ENCODE assay signal across 8 cellular contexts in the genomic region with DNA sequence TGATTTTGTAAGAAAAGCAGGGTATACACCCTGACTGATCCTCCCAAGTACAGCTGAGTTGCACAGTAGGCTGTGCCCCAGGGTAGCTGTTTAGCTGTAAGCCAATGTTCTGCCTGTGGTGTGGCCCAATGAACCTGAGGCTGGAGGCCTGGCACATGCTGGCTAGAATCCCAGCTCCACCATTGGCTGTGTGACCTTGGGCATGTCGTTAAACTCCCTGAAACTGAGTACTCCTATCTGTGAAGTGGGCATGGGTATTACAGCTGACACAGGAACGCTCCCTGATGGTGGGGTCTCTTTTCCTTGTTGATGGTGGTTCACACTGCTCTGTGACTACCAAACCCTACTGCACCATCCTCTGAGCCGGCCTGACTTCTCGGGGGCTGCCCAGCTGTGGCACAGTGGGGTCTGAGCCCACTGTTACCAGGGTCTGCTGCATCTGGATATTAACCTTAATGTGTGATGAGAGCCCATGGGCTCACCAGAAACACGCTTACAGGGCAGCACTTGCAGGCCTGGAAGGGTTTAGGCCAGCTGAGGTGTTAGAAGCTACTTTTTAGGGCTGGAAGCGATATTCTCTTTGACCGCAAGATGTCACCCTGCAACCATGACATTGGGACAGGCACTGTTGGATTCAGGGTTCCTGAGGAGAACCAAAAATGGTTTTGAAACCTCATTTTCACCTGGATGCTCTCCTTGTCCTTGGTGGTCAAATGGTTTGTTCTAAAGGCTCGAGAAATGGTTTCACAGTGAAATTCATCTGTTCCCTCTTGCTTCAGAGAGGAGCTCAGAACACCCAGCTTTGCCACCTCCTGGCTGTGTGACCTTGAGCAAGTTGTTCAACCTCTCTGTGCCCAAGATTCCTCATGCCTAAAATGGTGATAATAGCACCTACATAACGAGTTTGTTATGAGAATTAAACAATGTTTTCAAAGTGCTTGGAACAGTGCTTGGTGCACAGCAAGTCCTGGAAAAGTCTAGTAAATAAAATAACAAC. TPM values are rescaled to one million over a fixed set of nuclear protein-coding genes. Genes with fewer than 3 reads are reported as not detected.
A peak's percentile ranks its signal among the peaks of the same experiment; 100 is the strongest.
DNase-seq lines count a peak whose midpoint lies in the region; ATAC-seq, FAIRE-seq and TF ChIP-seq lines count a peak whose summit lies in the region.

No MANE protein-coding gene starts in this region.

- H3K27me3 Mint-ChIP-seq in CD8-positive, alpha-beta T cell (ENCODE audit: low read depth), result peaks cover 8% of the 10 kb centered on the region
- H3K27me3 Mint-ChIP-seq in activated naive CD4-positive, alpha-beta T cell treated with anti-CD3 and anti-CD28 coated beads for 36 hours (ENCODE audit: low read depth), result no peaks in the 10 kb centered on the region
- peaks cover 12% of the 10 kb centered on the region for H3K27me3 Mint-ChIP-seq in glutamatergic neuron (ENCODE audit: unreplicated experiment)

- peak; percentile 54 for ATAC-seq in CD8-positive, alpha-beta T cell
- ATAC-seq in GM21390 (IDR thresholded peaks at IDR 0.05; ENCODE audit: unreplicated experiment), result no peak
- ATAC-seq in HG03521 (IDR thresholded peaks at IDR 0.05; ENCODE audit: unreplicated experiment), result no peak

- H3K27ac ChIP-seq in CD8-positive, alpha-beta T cell (ENCODE audit: low read depth, low read length), result no peak overlapping the region
- H3K27ac ChIP-seq in trophoblast cell (ENCODE audit: low read depth, low read length), result no peak overlapping the region

- no peak overlapping the region for H3K4ac ChIP-seq in trophoblast cell (ENCODE audit: low read depth, low read length)

- CTCF ChIA-PET in CD8-positive, alpha-beta T cell (lab: Charles Lee), result interaction anchor here (0.6 to 2.5 kb wide), 37 partner anchors 8 to 1275 kb away, joined by 3 to 19 read pairs (median 4); no protein-coding TSS in a partner anchor
- CTCF ChIA-PET in activated naive CD4-positive, alpha-beta T cell treated with anti-CD3 and anti-CD28 coated beads for 36 hours (lab: Charles Lee), result interaction anchor here (0.6 to 3.0 kb wide), 48 partner anchors 9 to 1189 kb away, joined by 3 to 52 read pairs (median 4); no protein-coding TSS in a partner anchor

- peaks cover 6% of the 10 kb centered on the region for H3K4me1 Mint-ChIP-seq in CD8-positive, alpha-beta T cell (ENCODE audit: low read depth)
- peaks cover under 1% of the 10 kb centered on the region for H3K4me1 Mint-ChIP-seq in activated naive CD4-positive, alpha-beta T cell treated with anti-CD3 and anti-CD28 coated beads for 36 hours (ENCODE audit: low read depth)
- H3K4me1 Mint-ChIP-seq in glutamatergic neuron (ENCODE audit: low read depth, unreplicated experiment), result peaks cover 37% of the 10 kb centered on the region

- H3K36me3 ChIP-seq in CD8-positive, alpha-beta T cell (ENCODE audit: insufficient read depth, low read length), result no peaks in the 10 kb centered on the region
- H3K36me3 ChIP-seq in H7 (replicated peaks; ENCODE audit: control insufficient read depth, insufficient read depth, low read length) (no peaks in the 10 kb centered on the region), trophoblast cell (ENCODE audit: control insufficient read depth in 1 of 2, insufficient read depth in 2 of 2, low read length in 2 of 2) (peaks cover 0 to 2% of the 10 kb centered on the region in 2 experiments)

- no peak overlapping the region for H3K18ac ChIP-seq in trophoblast cell (ENCODE audit: low read length)

- no peak overlapping the region for H3K27ac Mint-ChIP-seq in CD8-positive, alpha-beta T cell
- H3K27ac Mint-ChIP-seq in activated naive CD4-positive, alpha-beta T cell treated with anti-CD3 and anti-CD28 coated beads for 36 hours, result no peak overlapping the region
- no peak overlapping the region for H3K27ac Mint-ChIP-seq in glutamatergic neuron (ENCODE audit: unreplicated experiment)

- H4K91ac ChIP-seq in trophoblast cell (ENCODE audit: low read depth, low read length), result no peak overlapping the region

- no peak for FAIRE-seq in RCC 7860 (lab: Jason Lieb, UNC)

- no peaks in the 10 kb centered on the region for H3K9me3 ChIP-seq in CD8-positive, alpha-beta T cell (ENCODE audit: low read length)
- H3K9me3 ChIP-seq in trophoblast cell (ENCODE audit: insufficient read depth, low read depth, low read length), result no peaks in the 10 kb centered on the region

- H3K4me2 ChIP-seq in trophoblast cell (ENCODE audit: low read length), result no peak overlapping the region

- TF ChIP-seq CTCF in CD8-positive, alpha-beta T cell (IDR thresholded peaks at IDR 0.05), result peak; percentile 61
- TF ChIP-seq CTCF in glutamatergic neuron (IDR thresholded peaks at IDR 0.05; ENCODE audit: partially characterized antibody, unreplicated experiment), result peak; percentile 76

- peaks cover 2% of the 10 kb centered on the region for H3K79me2 ChIP-seq in trophoblast cell (ENCODE audit: control insufficient read depth, insufficient read depth, low read length, poor library complexity)

- H3K27me3 ChIP-seq in CD8-positive, alpha-beta T cell (ENCODE audit: insufficient read depth, low read length), result no peaks in the 10 kb centered on the region
- H3K27me3 ChIP-seq in H7 (ENCODE audit: control insufficient read depth, insufficient read depth, low read length) (no peaks in the 10 kb centered on the region), trophoblast cell (ENCODE audit: insufficient read depth, low read length) (no peaks in the 10 kb centered on the region)

- no peak overlapping the region for H2AFZ ChIP-seq in trophoblast cell (ENCODE audit: insufficient read depth, low read length, poor library complexity)

- no peaks in the 10 kb centered on the region for H3K9me3 Mint-ChIP-seq in CD8-positive, alpha-beta T cell
- H3K9me3 Mint-ChIP-seq in activated naive CD4-positive, alpha-beta T cell treated with anti-CD3 and anti-CD28 coated beads for 36 hours, result no peaks in the 10 kb centered on the region
- peaks cover 16% of the 10 kb centered on the region for H3K9me3 Mint-ChIP-seq in glutamatergic neuron (ENCODE audit: unreplicated experiment)

- WGBS in trophoblast cell (ENCODE audit: extremely low coverage, insufficient coverage, insufficient read length), result no CpG with 5 or more reads among the region's 9 CpGs

- H2BK120ac ChIP-seq in trophoblast cell (ENCODE audit: insufficient read depth, low read length, poor library complexity), result no peak overlapping the region

- intact Hi-C loops in CD8-positive, alpha-beta T cell (cut with DNase I, micrococcal nuclease), result loop anchor here (1.0 to 5.0 kb wide), 5 partner anchors 321 to 1273 kb away; no protein-coding TSS in a partner anchor
- intact Hi-C loops in activated naive CD4-positive, alpha-beta T cell treated with anti-CD3 and anti-CD28 coated beads for 36 hours (cut with micrococcal nuclease), result loop anchor here (1.0 kb wide), 1 partner anchor 504 kb away; no protein-coding TSS in a partner anchor

- H2BK5ac ChIP-seq in trophoblast cell (ENCODE audit: low read depth, low read length, poor library complexity), result no peak overlapping the region

- H3K4me3 Mint-ChIP-seq in CD8-positive, alpha-beta T cell, result no peak overlapping the region
- H3K4me3 Mint-ChIP-seq in activated naive CD4-positive, alpha-beta T cell treated with anti-CD3 and anti-CD28 coated beads for 36 hours, result no peak overlapping the region
- no peak overlapping the region for H3K4me3 Mint-ChIP-seq in glutamatergic neuron (ENCODE audit: unreplicated experiment)

- DNase-seq in CD8-positive, alpha-beta T cell, result peak in 4 of 7 experiments; percentile 26 to 59 (median 50)
- peak; percentile 70 for DNase-seq in H7
- DNase-seq in RCC 7860 (ENCODE audit: low spot score), result peak; percentile 25
- peak; percentile 74 for DNase-seq in activated naive CD4-positive, alpha-beta T cell treated with anti-CD3 and anti-CD28 coated beads for 36 hours
- DNase-seq in glutamatergic neuron, result peak; percentile 64
- DNase-seq in trophoblast cell, result peak; percentile 51 to 86

- H2AK5ac ChIP-seq in trophoblast cell (ENCODE audit: low read length), result no peak overlapping the region

- peaks cover 6% of the 10 kb centered on the region for H3K79me1 ChIP-seq in trophoblast cell (ENCODE audit: low read length)

- no peak overlapping the region for H3K4me3 ChIP-seq in CD8-positive, alpha-beta T cell (ENCODE audit: low read depth, low read length)
- no peak overlapping the region for H3K4me3 ChIP-seq in H7 (ENCODE audit: insufficient read depth, low read depth, low read length)
- H3K4me3 ChIP-seq in trophoblast cell (ENCODE audit: low read depth, low read length), result no peak overlapping the region

- POLR2A ChIA-PET in CD8-positive, alpha-beta T cell (lab: Charles Lee), result no interaction called here

- H3K4me1 ChIP-seq in CD8-positive, alpha-beta T cell (ENCODE audit: insufficient read depth, low read length), result no peaks in the 10 kb centered on the region
- peaks cover 6 to 15% of the 10 kb centered on the region in 2 experiments for H3K4me1 ChIP-seq in trophoblast cell (ENCODE audit: control insufficient read depth in 1 of 2, insufficient read depth in 2 of 2, low read length in 2 of 2)

- H4K12ac ChIP-seq in trophoblast cell (ENCODE audit: low read depth, low read length), result no peak overlapping the region

- H3K9ac ChIP-seq in trophoblast cell (ENCODE audit: low read length), result no peak overlapping the region

- no peak overlapping the region for H3K14ac ChIP-seq in trophoblast cell (ENCODE audit: low read length)

- no peak overlapping the region for H3K23ac ChIP-seq in trophoblast cell (ENCODE audit: low read length)

- no peak overlapping the region for H4K8ac ChIP-seq in trophoblast cell (ENCODE audit: low read depth, low read length)

- no peaks in the 10 kb centered on the region for H3K36me3 Mint-ChIP-seq in CD8-positive, alpha-beta T cell
- no peaks in the 10 kb centered on the region for H3K36me3 Mint-ChIP-seq in activated naive CD4-positive, alpha-beta T cell treated with anti-CD3 and anti-CD28 coated beads for 36 hours (ENCODE audit: low read depth)
- H3K36me3 Mint-ChIP-seq in glutamatergic neuron (ENCODE audit: unreplicated experiment), result no peaks in the 10 kb centered on the region

- no peak overlapping the region for H2BK12ac ChIP-seq in trophoblast cell (ENCODE audit: low read length)

RNA-seq across cellular contexts. Expression of gene GADD45G, which starts 6.8 kb away (rescaled TPM):
- 10 to 100 TPM in 1 of 2 experiments, 1 to 10 TPM in 1; 9.5 to 11.2 TPM for total RNA-seq in CD8-positive, alpha-beta T cell
- total RNA-seq in H7 (2014; rRNA removed; shearing (Covaris generic)), result 3.7 and 7.5 TPM in 2 replicates
- total RNA-seq in activated naive CD4-positive, alpha-beta T cell treated with anti-CD3 and anti-CD28 coated beads for 36 hours, result 1 to 10 TPM in 1 of 2 experiments, under 1 TPM in 1; 0.72 to 1.2 TPM
- 124 TPM for total RNA-seq in glutamatergic neuron (ENCODE audit: unreplicated experiment)
- polyA plus RNA-seq in trophoblast cell (2013), result 140 and 155 TPM in 2 replicates

Comparison
In these comparisons a context has a peak if more than half of its experiments do, and no peak if none do; other contexts are left out.
1. RNA of gene GADD45G, which starts 6.8 kb away (total RNA-seq): 124 TPM in glutamatergic neuron (single experiment); 9.5 to 11.2 TPM in CD8-positive, alpha-beta T cell, 3.7 to 7.5 TPM in H7 and 0.72 to 1.2 TPM in activated naive CD4-positive, alpha-beta T cell treated with anti-CD3 and anti-CD28 coated beads for 36 hours; every median in the first group is over 10 times any median in the second.
2. Peak in every context shown above with its lines, with median percentiles within 50 percentile points of each other: DNase-seq.